In the genomic region with DNA sequence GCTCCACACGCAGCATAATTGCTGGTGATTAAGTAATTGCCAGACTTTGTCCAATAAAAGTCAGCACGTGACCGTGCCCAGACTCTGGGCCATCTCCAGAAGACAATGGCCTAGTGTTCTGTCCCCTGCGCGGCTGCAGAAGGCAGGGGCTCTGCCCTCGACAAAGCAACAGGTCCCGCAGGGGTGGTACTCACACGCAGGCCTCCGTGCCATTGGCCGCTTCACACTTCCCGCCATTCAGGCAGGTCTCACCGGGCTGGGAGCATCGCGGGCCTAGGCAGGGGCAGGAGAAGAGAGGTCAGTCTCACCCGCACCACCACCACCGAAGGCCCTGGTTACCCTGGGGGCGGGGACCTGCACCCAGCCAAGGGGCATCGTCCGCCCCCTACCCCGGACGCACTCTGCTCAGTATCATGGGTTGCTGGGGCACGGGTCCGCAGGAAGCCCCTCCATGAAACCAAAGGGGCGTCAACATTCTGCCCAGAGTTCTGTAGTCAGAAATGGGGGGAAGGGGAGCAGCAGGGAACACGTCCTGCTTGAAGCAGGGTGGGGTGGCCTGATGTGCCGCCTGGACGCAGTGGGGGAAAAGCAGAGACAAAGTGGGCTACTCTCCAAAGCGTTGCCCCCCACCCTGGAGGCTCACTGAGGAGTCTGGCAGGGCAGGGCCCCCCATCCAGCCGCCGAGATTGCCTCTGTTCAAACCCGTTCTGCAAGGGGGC, we compare ENCODE assay signal across 8 cellular contexts. TPM values are rescaled to one million over a fixed set of nuclear protein-coding genes. Genes with fewer than 3 reads are reported as not detected.
DNase-seq lines count a peak whose midpoint lies in the region; ATAC-seq and TF ChIP-seq lines count a peak whose summit lies in the region.

No MANE protein-coding gene starts in this region.

- no peak for TF ChIP-seq EP300 in suprapubic skin (IDR thresholded peaks at IDR 0.05)

- CTCF ChIA-PET in MCF 10A (lab: Yijun Ruan, JAX), result interaction anchor here (0.6 to 2.9 kb wide), 3 partner anchors 43 to 360 kb away, joined by 3 to 27 read pairs (median 3); no protein-coding TSS in a partner anchor

- peaks cover 20% of the 10 kb centered on the region for H3K36me3 Mint-ChIP-seq in T-helper 1 cell treated with Interleukin-12 subunit alpha and Interleukin-12 subunit beta and Interleukin-4 antibody, amounts not matched to agents 30 μg/mL and 1 μg/mL, for 36 hours (ENCODE audit: low read depth)
- H3K36me3 Mint-ChIP-seq in MCF 10A (ENCODE audit: insufficient read depth, unreplicated experiment), result peaks cover 36% of the 10 kb centered on the region

- DNase-seq in T-helper 1 cell (no peak), MCF 10A (ENCODE audit: unreplicated experiment) (no peak), lower leg skin (ENCODE audit: low spot score in 2 of 2) (no peak), suprapubic skin (ENCODE audit: low spot score in 2 of 2) (no peak), AG08395 (ENCODE audit: low spot score) (no peak)

- H3K27ac Mint-ChIP-seq in T-helper 1 cell treated with Interleukin-12 subunit alpha and Interleukin-12 subunit beta and Interleukin-4 antibody, amounts not matched to agents 30 μg/mL and 1 μg/mL, for 36 hours, result no peak overlapping the region
- no peak overlapping the region for H3K27ac Mint-ChIP-seq in MCF 10A (ENCODE audit: low read depth, unreplicated experiment)

- ATAC-seq in GM19455 (IDR thresholded peaks at IDR 0.05; ENCODE audit: unreplicated experiment) (no peak), HG03280 (IDR thresholded peaks at IDR 0.05; ENCODE audit: unreplicated experiment) (no peak)

- peak overlapping the region; percentile 97 for H3K27ac ChIP-seq in suprapubic skin

- TF ChIP-seq CTCF in MCF 10A (IDR thresholded peaks at IDR 0.05; ENCODE audit: unreplicated experiment) (no peak), lower leg skin (IDR thresholded peaks at IDR 0.05) (no peak), suprapubic skin (IDR thresholded peaks at IDR 0.05) (no peak)

- H3K27me3 ChIP-seq in suprapubic skin, result no peaks in the 10 kb centered on the region

- H3K9me3 ChIP-seq in suprapubic skin, result no peaks in the 10 kb centered on the region

- peaks cover 31% of the 10 kb centered on the region for H3K4me1 Mint-ChIP-seq in T-helper 1 cell treated with Interleukin-12 subunit alpha and Interleukin-12 subunit beta and Interleukin-4 antibody, amounts not matched to agents 30 μg/mL and 1 μg/mL, for 36 hours (ENCODE audit: low read depth)
- H3K4me1 Mint-ChIP-seq in MCF 10A (ENCODE audit: insufficient read depth, unreplicated experiment), result peaks cover 14% of the 10 kb centered on the region

- 39 to 54% methylated on average over 24 to 31 of the region's 31 CpGs for WGBS in lower leg skin, 2 donors
- 38% methylated on average over 19 of the region's 31 CpGs for WGBS in suprapubic skin

- POLR2A ChIA-PET in MCF 10A (lab: Yijun Ruan, JAX), result interaction anchor here (0.9 to 2.0 kb wide), 7 partner anchors 13 to 83 kb away, joined by 3 to 10 read pairs (median 5); no protein-coding TSS in a partner anchor

- H3K4me3 Mint-ChIP-seq in T-helper 1 cell treated with Interleukin-12 subunit alpha and Interleukin-12 subunit beta and Interleukin-4 antibody, amounts not matched to agents 30 μg/mL and 1 μg/mL, for 36 hours, result peak overlapping the region; percentile 87
- peak overlapping the region; percentile 76 for H3K4me3 Mint-ChIP-seq in MCF 10A (ENCODE audit: unreplicated experiment)

- peaks cover 75% of the 10 kb centered on the region for H3K4me1 ChIP-seq in suprapubic skin

- H3K9me3 Mint-ChIP-seq in T-helper 1 cell treated with Interleukin-12 subunit alpha and Interleukin-12 subunit beta and Interleukin-4 antibody, amounts not matched to agents 30 μg/mL and 1 μg/mL, for 36 hours, result no peaks in the 10 kb centered on the region
- H3K9me3 Mint-ChIP-seq in MCF 10A (ENCODE audit: unreplicated experiment), result no peaks in the 10 kb centered on the region

- H3K4me3 ChIP-seq in lower leg skin (ENCODE audit: low read depth, poor library complexity, severe bottlenecking) (peak overlapping the region; percentile 54), suprapubic skin (peak overlapping the region; percentile 85)

- H3K27me3 Mint-ChIP-seq in T-helper 1 cell treated with Interleukin-12 subunit alpha and Interleukin-12 subunit beta and Interleukin-4 antibody, amounts not matched to agents 30 μg/mL and 1 μg/mL, for 36 hours (ENCODE audit: low read depth), result no peaks in the 10 kb centered on the region
- H3K27me3 Mint-ChIP-seq in MCF 10A (ENCODE audit: insufficient read depth, unreplicated experiment), result no peaks in the 10 kb centered on the region

- TF ChIP-seq POLR2A in lower leg skin (IDR thresholded peaks at IDR 0.05) (no peak), suprapubic skin (IDR thresholded peaks at IDR 0.05) (no peak)

- no TSS peak for BruUV-seq in MCF 10A (replicated peaks; lab: Mats Ljungman, UMichigan)

- H3K36me3 ChIP-seq in suprapubic skin, result no peaks in the 10 kb centered on the region

- intact Hi-C loops in MCF 10A (cut with micrococcal nuclease), result loop anchor here (1.0 kb wide), 1 partner anchor 80 kb away; no protein-coding TSS in a partner anchor
- intact Hi-C loops in lower leg skin (cut with DNase I; ENCODE audit: low total_unique reads), result loop anchor here (5.0 kb wide), 1 partner anchor 83 kb away; no protein-coding TSS in a partner anchor

RNA-seq across cellular contexts. Expression of a gene that starts 1.9 kb away (rescaled TPM):
- total RNA-seq in MCF 10A (2022) (37.5 and 53.4 TPM in 2 replicates), lower leg skin (10 to 100 TPM; 79.7 to 95.3 (median 82.8) TPM), suprapubic skin (100 to 1,000 TPM in 3 of 4 donors, 10 to 100 TPM in 1; 71.0 to 160 (median 114) TPM)
